ENCODE assay signal across 24 cellular contexts in genomic region chr18:47409519-47409918, GRCh38.
"Had no signal": no experiment of that assay in that cellular context is flagged by ENCODE, and none has a peak within 500 bp of the region (broad histone marks: within the 10 kb centered on the region; RNA-seq: fewer than 3 reads in every experiment).

No MANE protein-coding gene starts in this region.

- H3K9me3 ChIP-seq: neutrophil, pancreas, psoas muscle, right lobe of liver, sigmoid colon, stomach, thoracic aorta, thyroid gland, tibial nerve, upper lobe of left lung, vagina had no signal

- H3K27me3 ChIP-seq: neutrophil, pancreas, right lobe of liver, thyroid gland, tibial nerve, upper lobe of left lung, vagina had no signal

- H3K27ac ChIP-seq: neutrophil, pancreas, psoas muscle, right lobe of liver, sigmoid colon, stomach, thoracic aorta, thyroid gland, tibial nerve, upper lobe of left lung, vagina had no signal

- FAIRE-seq: pancreas, small intestine, urothelium cell line had no signal

- DNase-seq: nephron progenitor cell; nucleus accumbens; pancreas; posterior cingulate gyrus; psoas muscle; right cardiac atrium; right lobe of liver; sigmoid colon; small intestine; stimulated activated CD4-positive, alpha-beta T cell treated with anti-CD3 and anti-CD28 coated beads, Interleukin-15, amount 100 ng/mL, for 24 hours; stimulated activated CD4-positive, alpha-beta T cell treated with anti-CD3 and anti-CD28 coated beads, Interleukin-2, amount 100 ng/mL, for 24 hours; stimulated activated CD4-positive, alpha-beta T cell treated with anti-CD3 and anti-CD28 coated beads, Interleukin-2, amount 100 ng/mL, for 48 hours; stimulated activated CD4-positive, alpha-beta T cell treated with anti-CD3 and anti-CD28 coated beads, Interleukin-4, amount 100 ng/mL, for 24 hours; stimulated activated naive B cell treated with anti-CD40 and anti-IgM and Interleukin-4, amounts not matched to agents 10 μg/mL and 1 μg/mL and 100 μg/mL, for 72 hours; stimulated activated naive CD4-positive, alpha-beta T cell treated with Interleukin-2 at 50 U/mL for 16 hours; stomach; thyroid gland; trophoblast cell had no signal

- H3K4me1 ChIP-seq: pancreas, psoas muscle, right lobe of liver, sigmoid colon, stomach, thyroid gland, tibial nerve, upper lobe of left lung, vagina had no signal

- H3K4me3 ChIP-seq: pancreas, psoas muscle, right lobe of liver, sigmoid colon, stomach, thoracic aorta, thyroid gland, tibial nerve, upper lobe of left lung, vagina had no signal

- H3K36me3 ChIP-seq: neutrophil, pancreas, right lobe of liver, sigmoid colon, stomach, thoracic aorta, thyroid gland, tibial nerve, upper lobe of left lung, vagina had no signal
